Comparison of ENCODE assay signal across 11 cellular contexts in the genomic region with DNA sequence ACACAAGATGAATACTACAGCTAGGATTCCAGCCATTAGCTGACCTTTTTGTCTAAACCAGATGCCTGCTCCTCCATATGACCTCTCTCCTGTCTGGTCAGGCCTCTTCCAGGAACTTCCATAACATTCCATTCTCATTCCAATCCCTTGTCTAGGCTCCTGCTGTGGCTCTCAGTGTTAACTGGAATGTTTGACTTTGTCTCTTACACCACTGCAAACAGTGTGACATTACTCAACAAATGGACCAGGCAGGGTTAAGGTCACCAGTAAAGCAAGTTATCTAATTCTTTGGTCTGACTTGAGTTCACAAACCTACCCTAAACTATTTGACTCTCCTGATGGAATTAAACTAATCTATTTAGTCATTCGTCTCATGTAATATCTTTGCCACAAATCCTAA.
A peak's percentile ranks its signal among the peaks of the same experiment; 100 is the strongest.
DNase-seq lines count a peak whose midpoint lies in the region; ATAC-seq and FAIRE-seq lines count a peak whose summit lies in the region.
"Had no signal": no experiment of that assay in that cellular context is flagged by ENCODE, and none has a peak within 500 bp of the region (broad histone marks: within the 10 kb centered on the region; RNA-seq: fewer than 3 reads in every experiment).

No MANE protein-coding gene starts in this region.

- FAIRE-seq in urothelium cell line (lab: Jason Lieb, UNC): peak; percentile 46

- DNase-seq in HCEC 1CT: peak; percentile 56
- DNase-seq in astrocyte of the hippocampus (ENCODE audit: low read depth, low spot score): peak; percentile 49
- peak; percentile 93 for DNase-seq in islet precursor cell
- peak; percentile 31 for DNase-seq in urothelium cell line (ENCODE audit: low spot score)
- no peak for DNase-seq in DMS 273 (lab: John Stamatoyannopoulos, UW; ENCODE audit: unreplicated experiment)
- no peak for DNase-seq in DMS114 treated with DMSO at 0.1 percent for 48 hours (lab: John Stamatoyannopoulos, UW; ENCODE audit: unreplicated experiment)
- DNase-seq: activated CD8-positive, alpha-beta memory T cell treated with anti-CD3 and anti-CD28 coated beads, Interleukin-2, amount 50 U/mL, for 4 hours; activated naive CD8-positive, alpha-beta T cell treated with anti-CD3 and anti-CD28 coated beads for 36 hours; foreskin melanocyte; spleen had no signal

- no peak for ATAC-seq in GM21367 (IDR thresholded peaks at IDR 0.05; ENCODE audit: unreplicated experiment)

Comparison
In these comparisons a context has a peak if more than half of its experiments do, and no peak if none do; other contexts are left out.
1. DNase-seq: peak in HCEC 1CT (single experiment), astrocyte of the hippocampus (single experiment), islet precursor cell (single experiment) and urothelium cell line (single experiment); none in DMS 273 (single experiment) and DMS114 treated with DMSO at 0.1 percent for 48 hours (single experiment).